ENCODE assay signal across 32 cellular contexts in the genomic region with DNA sequence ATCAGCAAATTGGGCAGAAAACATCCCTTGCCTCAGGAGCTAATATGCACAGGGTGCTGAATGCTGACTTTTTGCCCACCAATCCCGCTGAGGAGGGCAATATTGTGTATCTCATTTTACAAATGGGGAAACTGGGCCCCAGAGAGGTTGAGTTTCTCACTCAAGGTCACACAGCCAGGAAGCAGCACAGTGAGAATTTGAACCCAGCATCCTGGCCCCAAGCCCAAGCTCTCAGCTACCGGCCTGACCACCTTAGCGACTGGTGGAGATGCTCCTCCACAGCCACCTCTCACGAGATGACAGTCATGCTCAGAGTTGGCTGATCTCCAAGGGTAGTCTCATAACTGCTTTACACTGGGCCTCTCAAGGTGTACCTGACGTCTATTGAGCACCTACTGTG. TPM values are rescaled to one million over a fixed set of nuclear protein-coding genes. Genes with fewer than 3 reads are reported as not detected.
"Had no signal": no experiment of that assay in that cellular context is flagged by ENCODE, and none has a peak within 500 bp of the region (broad histone marks: within the 10 kb centered on the region; RNA-seq: fewer than 3 reads in every experiment).

No MANE protein-coding gene starts in this region.

- H3K9me3 Mint-ChIP-seq: dendritic cell treated with granulocyte-macrophage colony-stimulating factor and Interleukin-4, amounts not matched to agents 40 ng/mL and 50 ng/mL, for 4 days; effector memory CD8-positive, alpha-beta T cell; endodermal cell; mesothelial cell of epicardium had no signal

- H3K4me3 ChIP-seq: coronary artery, esophagus squamous epithelium, gastrocnemius medialis, heart right ventricle, left lung, lower lobe of right lung, mucosa of descending colon had no signal

- H3K36me3 ChIP-seq: gastrocnemius medialis had no signal

- DNase-seq: effector CD8-positive, alpha-beta T cell; effector memory CD8-positive, alpha-beta T cell; endodermal cell; erythroblast; esophagus squamous epithelium; foreskin fibroblast; foreskin melanocyte; gastrocnemius medialis; glutamatergic neuron; head of caudate nucleus; heart right ventricle; hippocampal formation; left cardiac atrium; left lung; left ventricle myocardium superior; lower lobe of right lung; mucosa of descending colon had no signal

- H3K4me3 Mint-ChIP-seq: dendritic cell treated with granulocyte-macrophage colony-stimulating factor and Interleukin-4, amounts not matched to agents 40 ng/mL and 50 ng/mL, for 4 days; effector memory CD8-positive, alpha-beta T cell; endodermal cell; mesothelial cell of epicardium had no signal

- H3K9me3 ChIP-seq: esophagus squamous epithelium, gastrocnemius medialis, heart right ventricle, left lung, lower lobe of right lung, mucosa of descending colon had no signal

- H3K27ac ChIP-seq: coronary artery, epithelial cell of prostate, esophagus squamous epithelium, gastrocnemius medialis, heart right ventricle, left lung, lower lobe of right lung had no signal

- H3K27ac Mint-ChIP-seq: dendritic cell treated with granulocyte-macrophage colony-stimulating factor and Interleukin-4, amounts not matched to agents 40 ng/mL and 50 ng/mL, for 4 days; effector memory CD8-positive, alpha-beta T cell; endodermal cell; mesothelial cell of epicardium had no signal

- H3K27me3 Mint-ChIP-seq: dendritic cell treated with granulocyte-macrophage colony-stimulating factor and Interleukin-4, amounts not matched to agents 40 ng/mL and 50 ng/mL, for 4 days; effector memory CD8-positive, alpha-beta T cell had no signal

- ATAC-seq: effector memory CD8-positive, alpha-beta T cell; esophagus mucosa; gastrocnemius medialis; heart right ventricle; left cardiac atrium; left lung; left ventricle myocardium superior; lower lobe of right lung; mucosa of descending colon had no signal

- H3K27me3 ChIP-seq: esophagus squamous epithelium, gastrocnemius medialis, heart right ventricle, left lung had no signal

- FAIRE-seq: colon, endometrium, islet of Langerhans, keratinocyte had no signal

RNA-seq across cellular contexts. Expression of a gene that starts 5.2 kb away (rescaled TPM):
- total RNA-seq: dermis microvascular lymphatic vessel endothelial cell, endodermal cell, esophagus mucosa, esophagus squamous epithelium, gastrocnemius medialis, heart right ventricle, kidney epithelial cell, left cardiac atrium, left lung, left ventricle myocardium superior, lower leg skin, lower lobe of right lung, lung microvascular endothelial cell, mesenteric fat pad, mesothelial cell of epicardium, mucosa of descending colon, myocyte had no signal
- polyA plus RNA-seq: heart right ventricle, keratinocyte had no signal
